22 cellular contexts compared by ENCODE assay signal in genomic region chr15:68634122-68634482, GRCh38.
"Had no signal": no experiment of that assay in that cellular context is flagged by ENCODE, and none has a peak within 500 bp of the region (broad histone marks: within the 10 kb centered on the region; RNA-seq: fewer than 3 reads in every experiment).

No MANE protein-coding gene starts in this region.

- H3K4me3 Mint-ChIP-seq: endodermal cell, nephron progenitor cell, type B pancreatic cell had no signal

- H3K9me3 Mint-ChIP-seq: endodermal cell; nephron progenitor cell; stimulated activated naive B cell treated with anti-CD40 and anti-IgM and Interleukin-4, amounts not matched to agents 10 μg/mL and 1 μg/mL and 100 μg/mL, for 72 hours; type B pancreatic cell had no signal

- H3K27ac ChIP-seq: colonic mucosa, foreskin keratinocyte, neutrophil, psoas muscle, stomach had no signal

- H3K9me3 ChIP-seq: colonic mucosa, neutrophil, psoas muscle, spleen, stomach, thyroid gland had no signal

- DNase-seq: colonic mucosa; effector CD4-positive, alpha-beta T cell; endodermal cell; erythroblast; foreskin keratinocyte; kidney; left cardiac atrium; mesenchymal stem cell; midbrain; nephron progenitor cell; psoas muscle; stimulated activated CD4-positive, alpha-beta T cell treated with anti-CD3 and anti-CD28 coated beads, Interleukin-15, amount 100 ng/mL, for 24 hours; stimulated activated CD4-positive, alpha-beta T cell treated with anti-CD3 and anti-CD28 coated beads, Interleukin-2, amount 100 ng/mL, for 24 hours; stimulated activated CD4-positive, alpha-beta T cell treated with anti-CD3 and anti-CD28 coated beads, Interleukin-4, amount 100 ng/mL, for 4 hours; stimulated activated naive B cell treated with anti-CD40 and anti-IgM and Interleukin-4, amounts not matched to agents 10 μg/mL and 1 μg/mL and 100 μg/mL, for 72 hours; stomach; thyroid gland had no signal

- H3K4me1 ChIP-seq: colonic mucosa had no signal

- H3K27ac Mint-ChIP-seq: endodermal cell, nephron progenitor cell, type B pancreatic cell had no signal

- H3K36me3 ChIP-seq: colonic mucosa, neutrophil, spleen, stomach, thyroid gland had no signal

- H3K27me3 Mint-ChIP-seq: stimulated activated naive B cell treated with anti-CD40 and anti-IgM and Interleukin-4, amounts not matched to agents 10 μg/mL and 1 μg/mL and 100 μg/mL, for 72 hours had no signal

- ATAC-seq: foreskin keratinocyte, sciatic nerve had no signal

- H3K27me3 ChIP-seq: colonic mucosa, foreskin keratinocyte, spleen, stomach, thyroid gland had no signal

- H3K36me3 Mint-ChIP-seq: stimulated activated naive B cell treated with anti-CD40 and anti-IgM and Interleukin-4, amounts not matched to agents 10 μg/mL and 1 μg/mL and 100 μg/mL, for 72 hours; type B pancreatic cell had no signal

- H3K4me1 Mint-ChIP-seq: endodermal cell had no signal

- H3K4me3 ChIP-seq: colonic mucosa, lung, psoas muscle, spleen, stomach, thyroid gland had no signal
